ENCODE assay signal across 2 cellular contexts in the genomic region with DNA sequence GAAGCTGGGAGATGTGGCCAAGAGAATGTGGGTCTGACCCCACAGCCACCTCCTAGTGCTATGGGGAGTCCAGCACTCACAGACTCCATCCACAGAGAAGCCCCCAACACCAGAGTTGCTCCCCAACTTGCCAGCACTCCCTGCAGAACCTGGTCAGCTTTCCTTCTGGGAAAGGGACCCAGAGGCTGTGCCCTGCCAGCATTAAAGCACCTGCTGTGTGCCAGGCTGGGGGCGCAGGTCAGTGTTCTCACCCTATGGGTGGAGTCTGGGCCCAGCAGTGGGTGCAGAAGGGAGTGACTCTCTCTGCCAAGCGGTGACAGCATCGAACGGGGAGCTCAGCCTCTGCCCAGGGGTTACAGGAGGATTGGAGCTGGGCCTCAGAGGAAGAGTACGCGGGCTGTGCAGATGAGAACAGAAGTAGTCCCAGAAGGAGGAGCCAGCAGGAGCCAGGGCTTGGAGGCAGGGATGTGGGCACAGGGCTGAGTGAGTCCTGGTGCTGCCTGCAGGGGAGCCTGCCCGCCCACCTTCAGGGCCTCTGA.
TF ChIP-seq lines count a peak whose summit lies in the region.

No MANE protein-coding gene starts in this region.

TF ChIP-seq in HEK293, 187 proteins besides CTCF, POLR2A, EP300 and RAD21 (continued from another document):
- TF ChIP-seq ZNF148 (tag by site-specific recombination; IDR thresholded peaks at IDR 0.05; ENCODE audit: borderline replicate concordance) (no peak), ZNF610 (tag by site-specific recombination; IDR thresholded peaks at IDR 0.05; ENCODE audit: borderline replicate concordance) (no peak), ZNF777 (tag by site-specific recombination; IDR thresholded peaks at IDR 0.05; ENCODE audit: borderline replicate concordance) (no peak), ZNF26 (tag by site-specific recombination; IDR thresholded peaks at IDR 0.05) (no peak), ZFHX2 (tag by site-specific recombination; conservative IDR thresholded peaks at IDR 0.05) (peak; percentile 46)
- TF ChIP-seq, protein P1, sequence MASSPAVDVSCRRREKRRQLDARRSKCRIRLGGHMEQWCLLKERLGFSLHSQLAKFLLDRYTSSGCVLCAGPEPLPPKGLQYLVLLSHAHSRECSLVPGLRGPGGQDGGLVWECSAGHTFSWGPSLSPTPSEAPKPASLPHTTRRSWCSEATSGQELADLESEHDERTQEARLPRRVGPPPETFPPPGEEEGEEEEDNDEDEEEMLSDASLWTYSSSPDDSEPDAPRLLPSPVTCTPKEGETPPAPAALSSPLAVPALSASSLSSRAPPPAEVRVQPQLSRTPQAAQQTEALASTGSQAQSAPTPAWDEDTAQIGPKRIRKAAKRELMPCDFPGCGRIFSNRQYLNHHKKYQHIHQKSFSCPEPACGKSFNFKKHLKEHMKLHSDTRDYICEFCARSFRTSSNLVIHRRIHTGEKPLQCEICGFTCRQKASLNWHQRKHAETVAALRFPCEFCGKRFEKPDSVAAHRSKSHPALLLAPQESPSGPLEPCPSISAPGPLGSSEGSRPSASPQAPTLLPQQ (tag by site-specific recombination; IDR thresholded peaks at IDR 0.05): no peak
- TF ChIP-seq, protein P2, sequence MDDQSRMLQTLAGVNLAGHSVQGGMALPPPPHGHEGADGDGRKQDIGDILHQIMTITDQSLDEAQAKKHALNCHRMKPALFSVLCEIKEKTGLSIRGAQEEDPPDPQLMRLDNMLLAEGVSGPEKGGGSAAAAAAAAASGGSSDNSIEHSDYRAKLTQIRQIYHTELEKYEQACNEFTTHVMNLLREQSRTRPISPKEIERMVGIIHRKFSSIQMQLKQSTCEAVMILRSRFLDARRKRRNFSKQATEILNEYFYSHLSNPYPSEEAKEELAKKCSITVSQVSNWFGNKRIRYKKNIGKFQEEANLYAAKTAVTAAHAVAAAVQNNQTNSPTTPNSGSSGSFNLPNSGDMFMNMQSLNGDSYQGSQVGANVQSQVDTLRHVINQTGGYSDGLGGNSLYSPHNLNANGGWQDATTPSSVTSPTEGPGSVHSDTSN (CRISPR knock-in tag; IDR thresholded peaks at IDR 0.05): no peak

TF ChIP-seq in H1, 55 proteins besides CTCF, POLR2A, EP300 and RAD21 (continued from another document):
- TF ChIP-seq ZNF274 (IDR thresholded peaks at IDR 0.05; ENCODE audit: borderline replicate concordance, extremely low read depth, low read length): no peak
- TF ChIP-seq, protein P3, sequence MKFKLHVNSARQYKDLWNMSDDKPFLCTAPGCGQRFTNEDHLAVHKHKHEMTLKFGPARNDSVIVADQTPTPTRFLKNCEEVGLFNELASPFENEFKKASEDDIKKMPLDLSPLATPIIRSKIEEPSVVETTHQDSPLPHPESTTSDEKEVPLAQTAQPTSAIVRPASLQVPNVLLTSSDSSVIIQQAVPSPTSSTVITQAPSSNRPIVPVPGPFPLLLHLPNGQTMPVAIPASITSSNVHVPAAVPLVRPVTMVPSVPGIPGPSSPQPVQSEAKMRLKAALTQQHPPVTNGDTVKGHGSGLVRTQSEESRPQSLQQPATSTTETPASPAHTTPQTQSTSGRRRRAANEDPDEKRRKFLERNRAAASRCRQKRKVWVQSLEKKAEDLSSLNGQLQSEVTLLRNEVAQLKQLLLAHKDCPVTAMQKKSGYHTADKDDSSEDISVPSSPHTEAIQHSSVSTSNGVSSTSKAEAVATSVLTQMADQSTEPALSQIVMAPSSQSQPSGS (IDR thresholded peaks at IDR 0.05; ENCODE audit: low read length): no peak
- no peak for TF ChIP-seq CEBPB (IDR thresholded peaks at IDR 0.05; ENCODE audit: low read depth, low read length)
- TF ChIP-seq TAF7 (optimal IDR thresholded peaks at IDR 0.05; ENCODE audit: borderline replicate concordance, low read depth, low read length): no peak
